In the genomic region with DNA sequence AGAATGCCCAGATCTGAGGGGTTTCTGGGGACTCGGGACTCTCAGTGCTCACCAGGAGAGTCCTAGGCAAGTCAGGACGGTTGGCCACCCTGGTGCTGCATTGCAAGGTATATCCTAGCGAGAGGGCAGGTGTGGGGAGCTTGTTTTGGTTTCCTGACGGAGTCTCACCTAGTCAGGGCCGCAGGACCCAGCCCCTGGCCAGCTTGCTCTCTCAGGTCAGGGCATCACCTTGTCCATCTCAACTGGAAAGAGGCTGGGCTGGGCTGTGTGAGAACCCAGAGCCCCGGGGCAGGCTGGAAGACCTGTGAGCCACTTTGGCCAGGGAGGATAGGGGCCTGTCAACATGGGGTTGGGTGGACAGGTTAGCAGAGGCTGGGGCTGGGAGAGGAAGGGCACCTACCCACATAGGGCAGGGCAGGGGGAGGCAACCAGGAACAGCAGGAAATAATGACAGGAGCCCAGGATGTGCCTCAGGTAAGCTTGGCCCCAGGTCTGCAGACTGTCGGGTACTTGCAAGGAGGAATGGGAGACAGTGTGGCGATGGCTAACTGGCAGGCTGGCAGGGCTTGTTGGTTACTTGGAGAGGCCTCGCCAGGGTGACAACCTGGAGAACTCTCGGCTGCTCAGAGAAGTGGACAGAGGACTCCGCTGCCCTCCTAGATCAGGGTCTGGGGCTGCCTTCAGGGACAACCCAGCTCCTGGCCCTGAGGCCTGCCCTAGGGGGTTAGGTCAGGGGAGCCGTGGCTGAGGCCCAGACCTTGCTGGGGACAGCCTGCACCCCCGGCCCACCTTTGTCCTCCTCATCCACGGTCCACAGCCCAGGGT, we compare ENCODE assay signal across 12 cellular contexts. TPM values are rescaled to one million over a fixed set of nuclear protein-coding genes. Genes with fewer than 3 reads are reported as not detected.
DNase-seq lines count a peak whose midpoint lies in the region; ATAC-seq, FAIRE-seq and TF ChIP-seq lines count a peak whose summit lies in the region.
"Had no signal": no experiment of that assay in that cellular context is flagged by ENCODE, and none has a peak within 500 bp of the region (broad histone marks: within the 10 kb centered on the region; RNA-seq: fewer than 3 reads in every experiment).

No MANE protein-coding gene starts in this region.

- no peaks in the 10 kb centered on the region for H3K36me3 ChIP-seq in IMR-90 (ENCODE audit: control insufficient read depth, insufficient read depth, low read length)
- H3K36me3 ChIP-seq in astrocyte (ENCODE audit: insufficient read depth, low read length), result no peaks in the 10 kb centered on the region

- no peak overlapping the region for H3K23ac ChIP-seq in IMR-90 (ENCODE audit: low read depth, low read length)

- no peak overlapping the region for H3K56ac ChIP-seq in IMR-90 (ENCODE audit: extremely low read depth, insufficient read depth, low read length)

- H3K27me3 Mint-ChIP-seq in CD14-positive monocyte (ENCODE audit: low read depth in 3 of 3), result peaks cover 0 to 5% (median 4%) of the 10 kb centered on the region in 3 donors
- H3K27me3 Mint-ChIP-seq in astrocyte (ENCODE audit: low read depth, unreplicated experiment), result no peaks in the 10 kb centered on the region
- no peaks in the 10 kb centered on the region for H3K27me3 Mint-ChIP-seq in natural killer cell treated with Interleukin-12 subunit alpha and Interleukin-12 subunit beta and Interleukin-15 and Interleukin-18, amount 100 ng/mL, for 72 hours

- no peak overlapping the region; the same call in 1 of the 2 replicates for H3K18ac ChIP-seq in IMR-90 (ENCODE audit: low read depth, low read length)

- H3K79me2 ChIP-seq in astrocyte (ENCODE audit: insufficient read depth, low read length), result no peaks in the 10 kb centered on the region

- peaks cover 21% of the 10 kb centered on the region for H3K9me1 ChIP-seq in IMR-90 (ENCODE audit: insufficient read depth, low read length)

- H3K4me3 ChIP-seq in IMR-90 (ENCODE audit: insufficient read depth, low read depth, low read length) (no peak overlapping the region), astrocyte (ENCODE audit: insufficient read depth, low read depth, low read length) (no peak overlapping the region)

- H4K91ac ChIP-seq in IMR-90 (ENCODE audit: insufficient read depth, low read depth, low read length), result peak overlapping the region; percentile 99

- H3K14ac ChIP-seq in IMR-90 (replicated peaks; ENCODE audit: low read depth, low read length), result peak overlapping the region; percentile 92

- H3K27ac Mint-ChIP-seq in CD14-positive monocyte, result peak overlapping the region in 4 of 7 donors; percentile 14 to 65 (median 42)
- H3K27ac Mint-ChIP-seq in astrocyte (ENCODE audit: unreplicated experiment), result peak overlapping the region; percentile 4
- H3K27ac Mint-ChIP-seq in natural killer cell treated with Interleukin-12 subunit alpha and Interleukin-12 subunit beta and Interleukin-15 and Interleukin-18, amount 100 ng/mL, for 72 hours, result peak overlapping the region; percentile 39 to 76

- H3K27ac ChIP-seq in IMR-90 (ENCODE audit: insufficient read depth, low read length) (no peak overlapping the region), astrocyte (ENCODE audit: low read depth, low read length) (no peak overlapping the region)

- H4K8ac ChIP-seq in IMR-90 (ENCODE audit: low read depth in 2 of 2, low read length in 2 of 2), result peak overlapping the region; percentile 92 to 99; a peak in 2 of 4 replicates

- H2AK9ac ChIP-seq in IMR-90 (replicated peaks; ENCODE audit: low read depth, low read length, poor library complexity), result peak overlapping the region; percentile 97

- no peak for ATAC-seq in IMR-90 (ENCODE audit: low read depth)
- ATAC-seq in natural killer cell treated with Interleukin-12 subunit alpha and Interleukin-12 subunit beta and Interleukin-15 and Interleukin-18, amount 100 ng/mL, for 72 hours, result no peak
- no peak for ATAC-seq in GM19351 (IDR thresholded peaks at IDR 0.05; ENCODE audit: unreplicated experiment)
- no peak for ATAC-seq in HG02840 (IDR thresholded peaks at IDR 0.05; ENCODE audit: low FRiP score, unreplicated experiment)

- H3K4me1 Mint-ChIP-seq in CD14-positive monocyte, result peaks cover 74% of the 10 kb centered on the region
- H3K4me1 Mint-ChIP-seq in astrocyte (ENCODE audit: low read depth, unreplicated experiment), result peaks cover 25% of the 10 kb centered on the region
- H3K4me1 Mint-ChIP-seq in natural killer cell treated with Interleukin-12 subunit alpha and Interleukin-12 subunit beta and Interleukin-15 and Interleukin-18, amount 100 ng/mL, for 72 hours (ENCODE audit: low read depth in 2 of 2), result peaks cover 53% of the 10 kb centered on the region in 2 donors

- peak overlapping the region; percentile 91 for H2BK20ac ChIP-seq in IMR-90 (ENCODE audit: low read depth, low read length)

- H3K27me3 ChIP-seq in IMR-90 (ENCODE audit: control insufficient read depth, insufficient read depth, low read length), result no peaks in the 10 kb centered on the region
- no peaks in the 10 kb centered on the region for H3K27me3 ChIP-seq in astrocyte (ENCODE audit: insufficient read depth, low read length)

- peaks cover 47% of the 10 kb centered on the region for H3K4me1 ChIP-seq in IMR-90 (ENCODE audit: control insufficient read depth, insufficient read depth, low read length)
- peaks cover 46% of the 10 kb centered on the region for H3K4me1 ChIP-seq in astrocyte (ENCODE audit: insufficient read depth, low read length)

- TF ChIP-seq CTCF in CD14-positive monocyte (IDR thresholded peaks at IDR 0.05) (no peak), IMR-90 (conservative IDR thresholded peaks at IDR 0.05; ENCODE audit: low read depth, low read length) (no peak), astrocyte (IDR thresholded peaks at IDR 0.05; ENCODE audit: insufficient read depth, low read depth, low read length) (no peak), GM13976 (IDR thresholded peaks at IDR 0.05; ENCODE audit: borderline replicate concordance, control extremely low read depth, extremely low read depth, insufficient read depth, missing control alignments) (no peak)

- H2AFZ ChIP-seq in IMR-90 (replicated peaks; ENCODE audit: low read length, poor library complexity) (no peak overlapping the region), astrocyte (ENCODE audit: low read depth, low read length) (no peak overlapping the region)

- peak overlapping the region; percentile 98 for H2BK120ac ChIP-seq in IMR-90 (ENCODE audit: low read depth, low read length)

- peak overlapping the region; percentile 97 for H2BK15ac ChIP-seq in IMR-90 (ENCODE audit: low read depth, low read length)

- H3K4me2 ChIP-seq in IMR-90 (ENCODE audit: low read depth, low read length) (no peak overlapping the region), astrocyte (ENCODE audit: low read length) (no peak overlapping the region)

- peak overlapping the region; percentile 93 for H2BK5ac ChIP-seq in IMR-90 (ENCODE audit: low read depth, low read length, poor library complexity, severe bottlenecking)

- in situ Hi-C loops in IMR-90 (cut with MboI; ENCODE audit: low sequenced_read_pairs), result loop anchor here (10.0 kb wide), 1 partner anchor 359 kb away; a partner anchor contains a TSS
- in situ Hi-C loops in GM13976 (cut with MboI; ENCODE audit: low sequenced_read_pairs, unreplicated experiment), result no loop called here

- H3K9ac ChIP-seq in IMR-90 (ENCODE audit: low read depth, low read length) (no peak overlapping the region), astrocyte (ENCODE audit: low read length) (no peak overlapping the region)

- no peak for FAIRE-seq in astrocyte (lab: Jason Lieb, UNC)
- no peak for FAIRE-seq in HTR-8/SVneo (lab: Jason Lieb, UNC)
- FAIRE-seq: bronchial epithelial cell, GM18507 had no signal

- H3K4me3 Mint-ChIP-seq in CD14-positive monocyte (no peak overlapping the region), astrocyte (ENCODE audit: unreplicated experiment) (no peak overlapping the region)
- H3K4me3 Mint-ChIP-seq in natural killer cell treated with Interleukin-12 subunit alpha and Interleukin-12 subunit beta and Interleukin-15 and Interleukin-18, amount 100 ng/mL, for 72 hours, result no peak overlapping the region

- CTCF ChIA-PET in IMR-90 (lab: Yijun Ruan, JAX), result no interaction called here

- no peaks in the 10 kb centered on the region for H3K36me3 Mint-ChIP-seq in CD14-positive monocyte
- H3K36me3 Mint-ChIP-seq in astrocyte (ENCODE audit: low read depth, unreplicated experiment), result no peaks in the 10 kb centered on the region
- H3K36me3 Mint-ChIP-seq in natural killer cell treated with Interleukin-12 subunit alpha and Interleukin-12 subunit beta and Interleukin-15 and Interleukin-18, amount 100 ng/mL, for 72 hours, result peaks cover 4% of the 10 kb centered on the region

- H3K9me3 Mint-ChIP-seq in CD14-positive monocyte (peaks cover 0 to 8% (median 0%) of the 10 kb centered on the region in 7 donors), astrocyte (ENCODE audit: unreplicated experiment) (no peaks in the 10 kb centered on the region)
- no peaks in the 10 kb centered on the region for H3K9me3 Mint-ChIP-seq in natural killer cell treated with Interleukin-12 subunit alpha and Interleukin-12 subunit beta and Interleukin-15 and Interleukin-18, amount 100 ng/mL, for 72 hours

- H3K9me3 ChIP-seq in IMR-90 (ENCODE audit: control insufficient read depth, insufficient read depth, low read length) (no peaks in the 10 kb centered on the region), astrocyte (ENCODE audit: insufficient read depth, low read depth, low read length) (no peaks in the 10 kb centered on the region)

- peaks cover 0 to 22% of the 10 kb centered on the region in 2 experiments; a peak in 2 of 4 replicates for H3K79me1 ChIP-seq in IMR-90 (ENCODE audit: low read depth in 1 of 2, low read length in 2 of 2)

- intact Hi-C loops in CD14-positive monocyte (cut with micrococcal nuclease) (loop anchor here in 1 of 2 donors (5.0 kb wide), 1 partner anchor 946 kb away; no protein-coding TSS in a partner anchor), IMR-90 (cut with micrococcal nuclease) (no loop called here)

- no peaks in the 10 kb centered on the region for H4K20me1 ChIP-seq in IMR-90 (ENCODE audit: insufficient read depth, low read length)
- no peaks in the 10 kb centered on the region for H4K20me1 ChIP-seq in astrocyte (ENCODE audit: insufficient read depth, low read length)

- no peak overlapping the region for H4K5ac ChIP-seq in IMR-90 (ENCODE audit: low read depth, low read length)

- POLR2A ChIA-PET in IMR-90 (lab: Charles Lee; ENCODE audit: unreplicated experiment), result interaction anchor here (0.5 kb wide), 1 partner anchor 56 kb away, joined by 10 read pairs; no protein-coding TSS in a partner anchor

- WGBS in IMR-90 (ENCODE audit: extremely low coverage in 2 of 2, insufficient read length in 1 of 2), 2 experiments, result 100% methylated on average over 5 of the region's 14 CpGs; no CpG with 5 or more reads in 1 of the 2 experiments

- no peak for TF ChIP-seq RAD21 in IMR-90 (IDR thresholded peaks at IDR 0.05; ENCODE audit: low read length)

- dilution Hi-C loops in IMR-90 (cut with HindIII; ENCODE audit: low sequenced_read_pairs, unreplicated experiment), result no loop called here

- no TSS peak for BruUV-seq in IMR-90 (replicated peaks; lab: Mats Ljungman, UMichigan)

- no peak for DNase-seq in CD14-positive monocyte (ENCODE audit: low spot score)
- DNase-seq in IMR-90, result no peak
- no peak for DNase-seq in astrocyte (ENCODE audit: low read depth)
- DNase-seq in natural killer cell treated with Interleukin-12 subunit alpha and Interleukin-12 subunit beta and Interleukin-15 and Interleukin-18, amount 100 ng/mL, for 72 hours (ENCODE audit: low spot score), result no peak
- DNase-seq in HTR-8/SVneo (ENCODE audit: insufficient read length, low spot score), result no peak
- no peak for DNase-seq in GM13976 (ENCODE audit: low spot score)
- DNase-seq: DMS79, retina had no signal

- peak overlapping the region; percentile 98 for H3K4ac ChIP-seq in IMR-90 (ENCODE audit: low read depth, low read length)

- no peak for TF ChIP-seq POLR2A in IMR-90 (IDR thresholded peaks at IDR 0.05; ENCODE audit: low read depth, low read length)

- H2AK5ac ChIP-seq in IMR-90 (ENCODE audit: low read depth, low read length), result peak overlapping the region; percentile 100

RNA-seq across cellular contexts. Expression of a gene that starts 31.4 kb away (rescaled TPM):
- 10 to 100 TPM; 26.5 to 37.9 TPM for polyA plus RNA-seq in CD14-positive monocyte
- 18.3 and 19.2 TPM in 2 replicates for total RNA-seq in IMR-90 (2012; rRNA removed)
- 23.1 and 24.0 TPM in 2 replicates for polyA plus RNA-seq in IMR-90 (2012; rRNA removed)
- 18.5 and 22.8 TPM in 2 replicates for polyA plus RNA-seq in IMR-90 (2012; cell fraction: cytosol; rRNA removed)
- 28.0 and 41.8 TPM in 2 replicates for polyA plus RNA-seq in IMR-90 (2012; cell fraction: nucleus; rRNA removed; ENCODE audit: low replicate concordance)
- total RNA-seq in astrocyte, result 24.3 and 24.8 TPM in 2 replicates
- total RNA-seq in natural killer cell treated with Interleukin-12 subunit alpha and Interleukin-12 subunit beta and Interleukin-15 and Interleukin-18, amount 100 ng/mL, for 72 hours, result 10 to 100 TPM; 39.5 to 39.7 TPM

RNA-seq across cellular contexts. Expression of a gene that starts 49.6 kb away (rescaled TPM):
- polyA plus RNA-seq in CD14-positive monocyte (10 to 100 TPM; 26.1 to 45.8 TPM), IMR-90 (2012; rRNA removed) (31.0 and 59.6 TPM in 2 replicates)
- total RNA-seq in IMR-90 (2012; rRNA removed) (108 and 110 TPM in 2 replicates), astrocyte (244 and 313 TPM in 2 replicates)
- polyA plus RNA-seq in IMR-90 (2012; cell fraction: cytosol; rRNA removed), result 38.8 and 80.6 TPM in 2 replicates
- 80.3 and 93.3 TPM in 2 replicates for polyA plus RNA-seq in IMR-90 (2012; cell fraction: nucleus; rRNA removed; ENCODE audit: low replicate concordance)
- 100 to 1,000 TPM; 189 to 207 TPM for total RNA-seq in natural killer cell treated with Interleukin-12 subunit alpha and Interleukin-12 subunit beta and Interleukin-15 and Interleukin-18, amount 100 ng/mL, for 72 hours

Comparison
In these comparisons a context has a peak if more than half of its experiments do, and no peak if none do; other contexts are left out.
1. H3K27ac Mint-ChIP-seq: peak in every context shown above with its lines; median percentile 58 in natural killer cell treated with Interleukin-12 subunit alpha and Interleukin-12 subunit beta and Interleukin-15 and Interleukin-18, amount 100 ng/mL, for 72 hours; 42 in CD14-positive monocyte; 4 in astrocyte.